ENCODE assay signal across 2 cellular contexts in the genomic region with DNA sequence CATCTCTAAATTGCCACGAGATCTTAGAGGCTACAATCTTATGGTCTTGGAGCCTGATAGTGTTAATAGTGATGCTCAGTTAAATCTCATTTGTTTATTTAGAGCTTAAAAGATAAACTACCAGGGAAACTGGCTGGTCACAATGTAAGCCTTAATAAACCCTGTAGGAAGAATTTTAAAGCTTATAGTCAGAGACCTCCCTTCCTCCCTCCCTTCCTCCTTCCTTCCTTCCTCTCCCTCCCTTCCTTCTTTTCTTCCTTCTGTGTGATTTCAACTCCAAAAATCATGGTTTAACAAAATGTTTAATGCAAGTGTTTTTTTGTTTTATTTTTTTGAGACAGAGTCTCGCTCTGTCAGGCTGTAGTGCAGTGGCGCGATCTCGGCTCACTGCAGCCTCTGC.
TF ChIP-seq lines count a peak whose summit lies in the region.

No MANE protein-coding gene starts in this region.

TF ChIP-seq in HepG2, 621 proteins besides CTCF, POLR2A, EP300 and RAD21:
- TF ChIP-seq HNRNPK (IDR thresholded peaks at IDR 0.05; ENCODE audit: low read depth, low read length, poor library complexity, severe bottlenecking): peak; percentile 65
- TF ChIP-seq, protein P1, sequence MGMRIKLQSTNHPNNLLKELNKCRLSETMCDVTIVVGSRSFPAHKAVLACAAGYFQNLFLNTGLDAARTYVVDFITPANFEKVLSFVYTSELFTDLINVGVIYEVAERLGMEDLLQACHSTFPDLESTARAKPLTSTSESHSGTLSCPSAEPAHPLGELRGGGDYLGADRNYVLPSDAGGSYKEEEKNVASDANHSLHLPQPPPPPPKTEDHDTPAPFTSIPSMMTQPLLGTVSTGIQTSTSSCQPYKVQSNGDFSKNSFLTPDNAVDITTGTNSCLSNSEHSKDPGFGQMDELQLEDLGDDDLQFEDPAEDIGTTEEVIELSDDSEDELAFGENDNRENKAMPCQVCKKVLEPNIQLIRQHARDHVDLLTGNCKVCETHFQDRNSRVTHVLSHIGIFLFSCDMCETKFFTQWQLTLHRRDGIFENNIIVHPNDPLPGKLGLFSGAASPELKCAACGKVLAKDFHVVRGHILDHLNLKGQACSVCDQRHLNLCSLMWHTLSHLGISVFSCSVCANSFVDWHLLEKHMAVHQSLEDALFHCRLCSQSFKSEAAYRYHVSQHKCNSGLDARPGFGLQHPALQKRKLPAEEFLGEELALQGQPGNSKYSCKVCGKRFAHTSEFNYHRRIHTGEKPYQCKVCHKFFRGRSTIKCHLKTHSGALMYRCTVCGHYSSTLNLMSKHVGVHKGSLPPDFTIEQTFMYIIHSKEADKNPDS (CRISPR knock-in tag; IDR thresholded peaks at IDR 0.05): no peak
- TF ChIP-seq ZNF124 (CRISPR knock-in tag; IDR thresholded peaks at IDR 0.05): no peak
- no peak for TF ChIP-seq ZNF446 (CRISPR knock-in tag; IDR thresholded peaks at IDR 0.05)
- TF ChIP-seq, protein P2, sequence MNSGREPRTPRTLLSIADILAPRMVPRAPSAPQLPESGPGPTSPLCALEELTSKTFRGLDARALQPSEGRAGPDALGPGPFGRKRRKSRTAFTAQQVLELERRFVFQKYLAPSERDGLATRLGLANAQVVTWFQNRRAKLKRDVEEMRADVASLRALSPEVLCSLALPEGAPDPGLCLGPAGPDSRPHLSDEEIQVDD (CRISPR knock-in tag; IDR thresholded peaks at IDR 0.05; ENCODE audit: borderline replicate concordance): no peak
- TF ChIP-seq MED8 (CRISPR knock-in tag; IDR thresholded peaks at IDR 0.05; ENCODE audit: insufficient replicate concordance): no peak
- TF ChIP-seq, protein P3, sequence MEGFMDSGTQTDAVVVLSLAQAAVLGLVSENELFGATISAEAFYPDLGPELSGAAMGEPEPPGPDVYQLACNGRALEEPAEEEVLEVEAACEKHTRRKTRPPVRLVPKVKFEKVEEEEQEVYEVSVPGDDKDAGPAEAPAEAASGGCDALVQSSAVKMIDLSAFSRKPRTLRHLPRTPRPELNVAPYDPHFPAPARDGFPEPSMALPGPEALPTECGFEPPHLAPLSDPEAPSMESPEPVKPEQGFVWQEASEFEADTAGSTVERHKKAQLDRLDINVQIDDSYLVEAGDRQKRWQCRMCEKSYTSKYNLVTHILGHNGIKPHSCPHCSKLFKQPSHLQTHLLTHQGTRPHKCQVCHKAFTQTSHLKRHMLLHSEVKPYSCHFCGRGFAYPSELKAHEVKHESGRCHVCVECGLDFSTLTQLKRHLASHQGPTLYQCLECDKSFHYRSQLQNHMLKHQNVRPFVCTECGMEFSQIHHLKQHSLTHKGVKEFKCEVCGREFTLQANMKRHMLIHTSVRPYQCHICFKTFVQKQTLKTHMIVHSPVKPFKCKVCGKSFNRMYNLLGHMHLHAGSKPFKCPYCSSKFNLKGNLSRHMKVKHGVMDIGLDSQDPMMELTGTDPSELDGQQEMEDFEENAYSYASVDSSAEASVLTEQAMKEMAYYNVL (CRISPR knock-in tag; IDR thresholded peaks at IDR 0.05; ENCODE audit: borderline replicate concordance): no peak
- TF ChIP-seq ZNF12 (CRISPR knock-in tag; IDR thresholded peaks at IDR 0.05): no peak

TF ChIP-seq in K562, 482 proteins besides CTCF, POLR2A, EP300 and RAD21:
- TF ChIP-seq SRSF3 (IDR thresholded peaks at IDR 0.05; ENCODE audit: insufficient read depth, low read length): no peak
- peak; percentile 72 for TF ChIP-seq PCBP2 (IDR thresholded peaks at IDR 0.05; ENCODE audit: low read depth, low read length, poor library complexity, severe bottlenecking)
